ENCODE assay signal across 21 cellular contexts in the genomic region with DNA sequence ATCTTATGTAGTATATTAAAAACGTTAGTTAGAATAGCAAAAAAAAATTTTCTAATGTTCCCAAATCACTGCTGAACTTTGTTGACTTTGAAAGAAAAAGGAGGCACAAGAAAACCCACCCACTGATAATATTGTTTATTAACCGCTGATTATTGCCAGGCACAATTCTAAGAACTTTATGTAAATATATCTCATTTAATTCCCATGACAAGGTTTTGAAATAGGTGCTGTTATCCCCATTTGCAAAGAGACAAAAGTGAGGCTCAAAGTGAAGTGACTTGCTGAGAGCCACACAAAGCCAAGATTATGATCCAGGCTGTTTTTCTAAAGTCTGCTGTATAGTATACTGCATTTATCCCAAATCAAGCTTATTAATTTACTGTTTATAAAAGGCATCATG. TPM values are rescaled to one million over a fixed set of nuclear protein-coding genes. Genes with fewer than 3 reads are reported as not detected.
A peak's percentile ranks its signal among the peaks of the same experiment; 100 is the strongest.
DNase-seq lines count a peak whose midpoint lies in the region; ATAC-seq, FAIRE-seq and TF ChIP-seq lines count a peak whose summit lies in the region.
"Had no signal": no experiment of that assay in that cellular context is flagged by ENCODE, and none has a peak within 500 bp of the region (broad histone marks: within the 10 kb centered on the region; RNA-seq: fewer than 3 reads in every experiment).

No MANE protein-coding gene starts in this region.

- H3K27me3 Mint-ChIP-seq in activated naive CD4-positive, alpha-beta T cell treated with anti-CD3 and anti-CD28 coated beads, Interleukin-2, amount 10 ng/mL, durations not matched to agents 7 days and 5 days = no peaks in the 10 kb centered on the region
- no peaks in the 10 kb centered on the region for H3K27me3 Mint-ChIP-seq in IgD-negative memory B cell
- H3K27me3 Mint-ChIP-seq: activated CD4-positive, alpha-beta T cell treated with anti-CD3 and anti-CD28 coated beads for 36 hours; activated naive CD8-positive, alpha-beta T cell had no signal

- no peak for FAIRE-seq in kidney (lab: Jason Lieb, UNC)
- FAIRE-seq: A204.1, islet of Langerhans had no signal

- no peak for DNase-seq in activated naive CD4-positive, alpha-beta T cell treated with anti-CD3 and anti-CD28 coated beads, Interleukin-2, amount 10 ng/mL, durations not matched to agents 7 days and 5 days
- DNase-seq in activated naive CD4-positive, alpha-beta T cell treated with anti-CD3 and anti-CD28 coated beads, Interleukin-2, amount 50 U/mL, for 16 hours = no peak
- DNase-seq in stomach = no peak
- no peak for DNase-seq in esophagus muscularis mucosa (ENCODE audit: extremely low spot score)
- DNase-seq in kidney = no peak
- no peak for DNase-seq in right atrium auricular region (ENCODE audit: low spot score)
- DNase-seq: activated CD4-positive, alpha-beta T cell treated with anti-CD3 and anti-CD28 coated beads for 36 hours; DND-41; glutamatergic neuron; MG63; NCI-H187; NCI-H446 treated with DMSO at 0.1 percent for 48 hours; SHP77 treated with DMSO at 0.1 percent for 48 hours; stimulated activated naive CD4-positive, alpha-beta T cell treated with Interleukin-2 at 50 U/mL for 16 hours; T-helper 2 cell had no signal

- no peaks in the 10 kb centered on the region for H3K9me3 Mint-ChIP-seq in activated naive CD4-positive, alpha-beta T cell treated with anti-CD3 and anti-CD28 coated beads, Interleukin-2, amount 10 ng/mL, durations not matched to agents 7 days and 5 days
- no peaks in the 10 kb centered on the region for H3K9me3 Mint-ChIP-seq in IgD-negative memory B cell

- intact Hi-C loops in stomach (cut with DNase I; ENCODE audit: low total_unique reads) = no loop called here
- intact Hi-C loops in esophagus muscularis mucosa (cut with DNase I) = no loop called here
- intact Hi-C loops in kidney (cut with DNase I) = no loop called here

- peaks cover 47% of the 10 kb centered on the region for H3K36me3 Mint-ChIP-seq in activated naive CD4-positive, alpha-beta T cell treated with anti-CD3 and anti-CD28 coated beads, Interleukin-2, amount 10 ng/mL, durations not matched to agents 7 days and 5 days
- H3K36me3 Mint-ChIP-seq in IgD-negative memory B cell = peaks cover 4% of the 10 kb centered on the region

- H3K4me1 ChIP-seq in stomach = peaks cover 6 to 43% (median 19%) of the 10 kb centered on the region in 4 donors
- H3K4me1 ChIP-seq in esophagus muscularis mucosa = peaks cover 0 to 12% (median 0%) of the 10 kb centered on the region in 4 donors
- H3K4me1 ChIP-seq in kidney (ENCODE audit: control insufficient read depth in 1 of 2, insufficient read depth in 1 of 2, low read depth in 1 of 2, low read length in 2 of 2) = no peaks in the 10 kb centered on the region
- H3K4me1 ChIP-seq in right atrium auricular region = no peaks in the 10 kb centered on the region

- H3K27me3 ChIP-seq in stomach = no peaks in the 10 kb centered on the region
- H3K27me3 ChIP-seq in esophagus muscularis mucosa = no peaks in the 10 kb centered on the region
- H3K27me3 ChIP-seq in right atrium auricular region = no peaks in the 10 kb centered on the region
- H3K27me3 ChIP-seq: MG63 had no signal

- TF ChIP-seq EP300 in stomach (IDR thresholded peaks at IDR 0.05) = no peak
- TF ChIP-seq EP300 in esophagus muscularis mucosa (IDR thresholded peaks at IDR 0.05) = no peak

- H3K27ac ChIP-seq in stomach = no peak overlapping the region
- H3K27ac ChIP-seq in esophagus muscularis mucosa (replicated peaks in 1 of 4) = no peak overlapping the region
- no peak overlapping the region for H3K27ac ChIP-seq in kidney (ENCODE audit: low read depth in 2 of 2, low read length in 2 of 2)
- H3K27ac ChIP-seq in right atrium auricular region = no peak overlapping the region

- no peaks in the 10 kb centered on the region for H3K9me3 ChIP-seq in stomach
- H3K9me3 ChIP-seq in esophagus muscularis mucosa = no peaks in the 10 kb centered on the region
- H3K9me3 ChIP-seq in kidney (ENCODE audit: control insufficient read depth in 1 of 2, low read length in 2 of 2) = no peaks in the 10 kb centered on the region
- H3K9me3 ChIP-seq in right atrium auricular region = no peaks in the 10 kb centered on the region
- H3K9me3 ChIP-seq: MG63 had no signal

- H3K4me1 Mint-ChIP-seq in activated naive CD4-positive, alpha-beta T cell treated with anti-CD3 and anti-CD28 coated beads, Interleukin-2, amount 10 ng/mL, durations not matched to agents 7 days and 5 days = no peaks in the 10 kb centered on the region
- H3K4me1 Mint-ChIP-seq in IgD-negative memory B cell = peaks cover 0 to 13% (median 9%) of the 10 kb centered on the region in 3 donors

- TF ChIP-seq CTCF in stomach (IDR thresholded peaks at IDR 0.05) = no peak
- no peak for TF ChIP-seq CTCF in esophagus muscularis mucosa (IDR thresholded peaks at IDR 0.05)
- no peak for TF ChIP-seq CTCF in kidney (IDR thresholded peaks at IDR 0.05; ENCODE audit: borderline replicate concordance, extremely low read depth, insufficient read depth)
- TF ChIP-seq CTCF in right atrium auricular region (IDR thresholded peaks at IDR 0.05) = no peak

- peaks cover 0 to 78% (median 75%) of the 10 kb centered on the region in 4 donors for H3K36me3 ChIP-seq in stomach
- peaks cover 11 to 89% (median 64%) of the 10 kb centered on the region in 4 donors for H3K36me3 ChIP-seq in esophagus muscularis mucosa
- H3K36me3 ChIP-seq in kidney (ENCODE audit: control insufficient read depth in 1 of 2, insufficient read depth in 2 of 2, low read length in 2 of 2) = peaks cover 26 to 39% of the 10 kb centered on the region in 2 donors
- peaks cover 40% of the 10 kb centered on the region for H3K36me3 ChIP-seq in right atrium auricular region

- no peak overlapping the region for H3K4me3 Mint-ChIP-seq in activated naive CD4-positive, alpha-beta T cell treated with anti-CD3 and anti-CD28 coated beads, Interleukin-2, amount 10 ng/mL, durations not matched to agents 7 days and 5 days
- H3K4me3 Mint-ChIP-seq in IgD-negative memory B cell = no peak overlapping the region
- H3K4me3 Mint-ChIP-seq: activated CD4-positive, alpha-beta T cell treated with anti-CD3 and anti-CD28 coated beads for 36 hours; activated naive CD8-positive, alpha-beta T cell had no signal

- H3K4me3 ChIP-seq in stomach = no peak overlapping the region
- H3K4me3 ChIP-seq in esophagus muscularis mucosa = no peak overlapping the region
- no peak overlapping the region for H3K4me3 ChIP-seq in kidney (ENCODE audit: low read length in 2 of 2)
- H3K4me3 ChIP-seq in right atrium auricular region = no peak overlapping the region
- H3K4me3 ChIP-seq: MG63 had no signal

- H3K27ac Mint-ChIP-seq in activated naive CD4-positive, alpha-beta T cell treated with anti-CD3 and anti-CD28 coated beads, Interleukin-2, amount 10 ng/mL, durations not matched to agents 7 days and 5 days = peak overlapping the region; percentile 47
- H3K27ac Mint-ChIP-seq in IgD-negative memory B cell = peak overlapping the region; percentile 19 to 84 (median 23)
- H3K27ac Mint-ChIP-seq: activated naive CD8-positive, alpha-beta T cell had no signal

- TF ChIP-seq POLR2A in stomach (IDR thresholded peaks at IDR 0.05) (no peak), esophagus muscularis mucosa (IDR thresholded peaks at IDR 0.05; ENCODE audit: low read depth) (no peak)

- WGBS in stomach, 5 donors = 35 to 66% (median 41%) methylated on average over 2 of the region's 2 CpGs
- WGBS in esophagus muscularis mucosa = 82% methylated on average over 2 of the region's 2 CpGs

- ATAC-seq in GM21723 (IDR thresholded peaks at IDR 0.05; ENCODE audit: unreplicated experiment) = peak; percentile 2
- ATAC-seq: esophagus mucosa had no signal

- CTCF ChIA-PET in activated naive CD4-positive, alpha-beta T cell treated with anti-CD3 and anti-CD28 coated beads, Interleukin-2, amount 10 ng/mL, durations not matched to agents 7 days and 5 days (lab: Charles Lee) = no interaction called here

- no peak overlapping the region for H3K9ac ChIP-seq in kidney (ENCODE audit: low read length in 2 of 2)

RNA-seq across cellular contexts. Expression of a gene that starts 56.4 kb away (rescaled TPM):
- polyA plus RNA-seq in IgD-negative memory B cell = 3.6 TPM
- total RNA-seq in stomach = 1 to 10 TPM; 2.3 to 6.1 (median 4.7) TPM
- 1 to 10 TPM in 2 of 3 donors, under 1 TPM in 1; 0.87 to 2.0 (median 1.7) TPM for polyA plus RNA-seq in stomach
- total RNA-seq in esophagus muscularis mucosa = 1 to 10 TPM; 1.2 to 3.0 (median 2.4) TPM
- 2.1 TPM for total RNA-seq in kidney
- polyA plus RNA-seq in kidney (ENCODE audit: insufficient read depth, low read depth, low replicate concordance) = 1.1 TPM
- 1 to 10 TPM; 1.6 to 1.7 TPM for total RNA-seq in right atrium auricular region

RNA-seq across cellular contexts. Expression of a gene that starts 56.6 kb away (rescaled TPM):
- polyA plus RNA-seq in IgD-negative memory B cell (11.9 TPM), stomach (10 to 100 TPM in 1 of 3 donors, 1 to 10 TPM in 2; 5.1 to 11.5 (median 6.0) TPM), kidney (ENCODE audit: insufficient read depth, low read depth, low replicate concordance) (5.9 TPM)
- total RNA-seq in stomach (10 to 100 TPM in 2 of 5 donors, 1 to 10 TPM in 3; 2.7 to 42.0 (median 5.5) TPM), esophagus muscularis mucosa (10 to 100 TPM in 2 of 4 donors, 1 to 10 TPM in 2; 6.2 to 25.7 (median 9.3) TPM), kidney (16.9 TPM), right atrium auricular region (1 to 10 TPM; 3.1 to 3.7 TPM)
